In genomic region chr2:204691911-204692510, GRCh38 we compare ENCODE assay signal across 8 cellular contexts.
A peak's percentile ranks its signal among the peaks of the same experiment; 100 is the strongest.
DNase-seq lines count a peak whose midpoint lies in the region; ATAC-seq, FAIRE-seq and TF ChIP-seq lines count a peak whose summit lies in the region.

No MANE protein-coding gene starts in this region.

- H3K27me3 ChIP-seq in GM12878 (replicated peaks in 1 of 2; ENCODE audit: control insufficient read depth in 2 of 2, insufficient read depth in 2 of 2, low read length in 1 of 2) = no peaks in the 10 kb centered on the region

- POLR2A ChIA-PET in GM12878 (lab: Charles Lee) = no interaction called here

- no peak overlapping the region for H2AFZ ChIP-seq in GM12878 (ENCODE audit: control insufficient read depth, low read depth, low read length)

- H4K20me1 ChIP-seq in GM12878 (ENCODE audit: control insufficient read depth, insufficient read depth) = no peaks in the 10 kb centered on the region

- SMC1A ChIA-PET in GM12878 (lab: Charles Lee; ENCODE audit: uncharacterized antibody, unreplicated experiment) = interaction anchor here (0.6 to 1.3 kb wide), 5 partner anchors 61 to 431 kb away, joined by 3 to 5 read pairs (median 4); no protein-coding TSS in a partner anchor

- no peak overlapping the region for H3K9ac ChIP-seq in GM12878 (ENCODE audit: control insufficient read depth, insufficient read depth, low read length)

- H3K79me2 ChIP-seq in GM12878 (ENCODE audit: control insufficient read depth, insufficient read depth, low read length) = no peaks in the 10 kb centered on the region

- no peak overlapping the region for H3K4me2 ChIP-seq in GM12878 (ENCODE audit: control insufficient read depth, insufficient read depth)

- no peaks in the 10 kb centered on the region for H3K4me1 ChIP-seq in GM12878 (ENCODE audit: control insufficient read depth, insufficient read depth, low read length)

- WGBS in GM12878 (ENCODE audit: insufficient coverage, insufficient replicate concordance, low lambda C conversion rate, missing lambda C conversion rate) = 50% methylated on average over 2 of the region's 2 CpGs

- intact Hi-C loops in GM12878 (cut with micrococcal nuclease; ENCODE audit: unreplicated experiment) = loop anchor here (1.0 to 5.0 kb wide), 4 partner anchors 367 to 583 kb away; no protein-coding TSS in a partner anchor

- TF ChIP-seq CTCF in GM12864 (IDR thresholded peaks at IDR 0.05; ENCODE audit: low read depth, low read length, missing control alignments) (peak; percentile 60), GM12878 (IDR thresholded peaks at IDR 0.05 in 2 of 3, conservative IDR thresholded peaks at IDR 0.05 in 1 of 3; ENCODE audit: control insufficient read depth in 2 of 3, extremely low read depth in 1 of 3, insufficient read depth in 1 of 3, low read depth in 3 of 3, low read length in 3 of 3) (peak; percentile 60 to 62 (median 62))

- H3K36me3 ChIP-seq in GM12878 (ENCODE audit: control insufficient read depth in 2 of 2, insufficient read depth in 2 of 2, low read length in 1 of 2) = no peaks in the 10 kb centered on the region

- RAD21 ChIA-PET in GM12878 (lab: Charles Lee; ENCODE audit: unreplicated experiment) = interaction anchor here (1.0 to 2.0 kb wide), 4 partner anchors 9 to 431 kb away, joined by 3 to 11 read pairs (median 6); no protein-coding TSS in a partner anchor

- TF ChIP-seq EP300 in GM12878 (IDR thresholded peaks at IDR 0.05; ENCODE audit: borderline replicate concordance in 1 of 2, control insufficient read depth in 1 of 2, low read depth in 2 of 2, low read length in 2 of 2) = no peak

- peak; percentile 69 for TF ChIP-seq RAD21 in GM12878 (IDR thresholded peaks at IDR 0.05; ENCODE audit: insufficient read depth, low read depth, low read length)

- no TSS peak for BruUV-seq in GM12878 (replicated peaks; lab: Mats Ljungman, UMichigan)

- H3K4me3 ChIP-seq in GM12864 (ENCODE audit: low read depth, low read length) = no peak overlapping the region
- H3K4me3 ChIP-seq in GM12878 = no peak overlapping the region

- no peaks in the 10 kb centered on the region for H3K9me3 ChIP-seq in GM12878 (replicated peaks; ENCODE audit: control insufficient read depth, insufficient read depth, low read length)

- CTCF ChIA-PET in GM12878 (lab: Yijun Ruan, JAX) = interaction anchor here (0.8 to 1.9 kb wide), 11 partner anchors 10 to 984 kb away, joined by 3 to 9 read pairs (median 3); no protein-coding TSS in a partner anchor

- FAIRE-seq in GM12878 (lab: Jason Lieb, UNC) = peak; percentile 56

- no peak for TF ChIP-seq POLR2A in GM12878 (IDR thresholded peaks at IDR 0.05; ENCODE audit: low read depth, low read length)

- peak; percentile 72 for ATAC-seq in GM12878

- no peak overlapping the region for H3K27ac ChIP-seq in GM12878 (ENCODE audit: control insufficient read depth, insufficient read depth)

- in situ Hi-C loops in ACHN (cut with HindIII; ENCODE audit: low pct_ligation_motif_present, low pct_unique_long_range_greater_than_20kb, low sequenced_read_pairs) = no loop called here
- in situ Hi-C loops in GM12878 (cut with MboI) = loop anchor here (5.0 kb wide), 1 partner anchor 375 kb away; no protein-coding TSS in a partner anchor

- DNase-seq in ACHN = peak; percentile 90
- DNase-seq in GM12864 (ENCODE audit: low read depth) = peak; percentile 4
- DNase-seq in HPDE6-E6E7 (ENCODE audit: extremely low spot score) = peak; percentile 34
- DNase-seq in NCI-H82 (lab: John Stamatoyannopoulos, UW) = peak; percentile 85
- no peak for DNase-seq in GM12878 (ENCODE audit: low read depth, low spot score)
- DNase-seq in iPS DF 4.7 (ENCODE audit: extremely low read depth, low spot score) = peak; percentile 41
- peak; percentile 15 for DNase-seq in stimulated activated CD4-positive, alpha-beta T cell treated with anti-CD3 and anti-CD28 coated beads, Interleukin-4, amount 100 ng/mL, for 24 hours
- DNase-seq in activated effector memory CD4-positive, alpha-beta T cell treated with anti-CD3 and anti-CD28 coated beads, Interleukin-2, amount 50 U/mL, for 16 hours = no peak

TF ChIP-seq in GM12878, 131 proteins besides CTCF, POLR2A, EP300 and RAD21:
- no peak for TF ChIP-seq ZNF622 (IDR thresholded peaks at IDR 0.05)
- TF ChIP-seq FOXK2 (IDR thresholded peaks at IDR 0.05) = no peak
- no peak for TF ChIP-seq RB1 (IDR thresholded peaks at IDR 0.05; ENCODE audit: borderline replicate concordance)
- TF ChIP-seq ZBTB40 (IDR thresholded peaks at IDR 0.05; ENCODE audit: borderline replicate concordance) = no peak
- TF ChIP-seq SMC3 (IDR thresholded peaks at IDR 0.05; ENCODE audit: borderline replicate concordance, low read length) = peak; percentile 73

Comparison
In these comparisons a context has a peak if more than half of its experiments do, and no peak if none do; other contexts are left out.
1. DNase-seq: peak in ACHN (single experiment), GM12864 (single experiment), HPDE6-E6E7 (single experiment), NCI-H82 (single experiment), iPS DF 4.7 (single experiment) and stimulated activated CD4-positive, alpha-beta T cell treated with anti-CD3 and anti-CD28 coated beads, Interleukin-4, amount 100 ng/mL, for 24 hours (single experiment); none in GM12878 (single experiment) and activated effector memory CD4-positive, alpha-beta T cell treated with anti-CD3 and anti-CD28 coated beads, Interleukin-2, amount 50 U/mL, for 16 hours (single experiment).